Comparison of ENCODE assay signal across 14 cellular contexts in the genomic region with DNA sequence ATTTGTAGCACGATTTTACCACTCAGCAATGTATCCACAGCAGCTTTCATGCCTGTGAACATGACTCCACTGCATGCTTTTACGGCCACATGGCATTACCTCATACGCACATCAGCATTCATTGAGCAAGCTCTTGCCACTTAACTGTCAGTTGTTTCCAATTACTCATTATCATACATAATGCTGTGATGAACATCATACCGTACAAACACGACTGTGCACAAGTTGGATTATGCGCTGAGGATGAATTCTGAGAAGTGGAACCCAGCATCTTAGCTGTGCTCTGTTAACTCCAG. TPM values are rescaled to one million over a fixed set of nuclear protein-coding genes. Genes with fewer than 3 reads are reported as not detected.
DNase-seq lines count a peak whose midpoint lies in the region; ATAC-seq and TF ChIP-seq lines count a peak whose summit lies in the region.
"Had no signal": no experiment of that assay in that cellular context is flagged by ENCODE, and none has a peak within 500 bp of the region (broad histone marks: within the 10 kb centered on the region; RNA-seq: fewer than 3 reads in every experiment).

No MANE protein-coding gene starts in this region.

- H2AFZ ChIP-seq in osteoblast (ENCODE audit: low read length), result no peak overlapping the region
- H2AFZ ChIP-seq: GM23338, parathyroid adenoma had no signal

- H3K27me3 Mint-ChIP-seq in dendritic cell treated with granulocyte-macrophage colony-stimulating factor and Interleukin-4, amounts not matched to agents 40 ng/mL and 50 ng/mL, for 4 days, result peaks cover 11% of the 10 kb centered on the region

- peak overlapping the region; percentile 51 for H3K27ac ChIP-seq in osteoblast (ENCODE audit: low read depth, low read length)
- H3K27ac ChIP-seq: parathyroid adenoma had no signal

- intact Hi-C loops in dendritic cell treated with granulocyte-macrophage colony-stimulating factor and Interleukin-4, amounts not matched to agents 40 ng/mL and 50 ng/mL, for 4 days (cut with micrococcal nuclease), result loop anchor here (5.0 kb wide), 1 partner anchor 68 kb away; the partner anchor contains the start of gene ZBTB21

- H3K27ac Mint-ChIP-seq in dendritic cell treated with granulocyte-macrophage colony-stimulating factor and Interleukin-4, amounts not matched to agents 40 ng/mL and 50 ng/mL, for 4 days, result peak overlapping the region; percentile 87
- H3K27ac Mint-ChIP-seq: activated naive CD4-positive, alpha-beta T cell treated with anti-CD3 and anti-CD28 coated beads, Interleukin-2, amount 50 U/mL, for 72 hours; GM23338 had no signal

- H3K79me2 ChIP-seq in osteoblast (ENCODE audit: insufficient read depth, low read length), result no peaks in the 10 kb centered on the region
- H3K79me2 ChIP-seq: parathyroid adenoma had no signal

- no peaks in the 10 kb centered on the region for H3K9me3 ChIP-seq in osteoblast (ENCODE audit: low read depth, low read length)

- peaks cover 8% of the 10 kb centered on the region for H3K4me1 ChIP-seq in osteoblast (ENCODE audit: insufficient read depth, low read length)
- H3K4me1 ChIP-seq: parathyroid adenoma had no signal

- H3K4me2 ChIP-seq in osteoblast (ENCODE audit: insufficient read depth, low read length), result no peak overlapping the region
- H3K4me2 ChIP-seq: GM23338 had no signal

- no peaks in the 10 kb centered on the region for H3K36me3 Mint-ChIP-seq in dendritic cell treated with granulocyte-macrophage colony-stimulating factor and Interleukin-4, amounts not matched to agents 40 ng/mL and 50 ng/mL, for 4 days (ENCODE audit: low read depth)
- H3K36me3 Mint-ChIP-seq: activated naive CD4-positive, alpha-beta T cell treated with anti-CD3 and anti-CD28 coated beads, Interleukin-2, amount 50 U/mL, for 72 hours had no signal

- peaks cover 51% of the 10 kb centered on the region for H3K4me1 Mint-ChIP-seq in dendritic cell treated with granulocyte-macrophage colony-stimulating factor and Interleukin-4, amounts not matched to agents 40 ng/mL and 50 ng/mL, for 4 days (ENCODE audit: low read depth)
- H3K4me1 Mint-ChIP-seq: GM23338 had no signal

- no peak overlapping the region for H3K4me3 Mint-ChIP-seq in dendritic cell treated with granulocyte-macrophage colony-stimulating factor and Interleukin-4, amounts not matched to agents 40 ng/mL and 50 ng/mL, for 4 days
- H3K4me3 Mint-ChIP-seq: GM23338 had no signal

- no peaks in the 10 kb centered on the region for H3K36me3 ChIP-seq in osteoblast (ENCODE audit: insufficient read depth, low read length)

- no peaks in the 10 kb centered on the region for H3K9me3 Mint-ChIP-seq in dendritic cell treated with granulocyte-macrophage colony-stimulating factor and Interleukin-4, amounts not matched to agents 40 ng/mL and 50 ng/mL, for 4 days
- H3K9me3 Mint-ChIP-seq: activated naive CD4-positive, alpha-beta T cell treated with anti-CD3 and anti-CD28 coated beads, Interleukin-2, amount 50 U/mL, for 72 hours; GM23338 had no signal

- H4K20me1 ChIP-seq in osteoblast (ENCODE audit: insufficient read depth, low read length), result no peaks in the 10 kb centered on the region

- H3K4me3 ChIP-seq in osteoblast (ENCODE audit: insufficient read depth, low read length), result no peak overlapping the region
- H3K4me3 ChIP-seq: GM23338 had no signal

- ATAC-seq in GM21515 (IDR thresholded peaks at IDR 0.05; ENCODE audit: unreplicated experiment) (no peak), HG03025 (IDR thresholded peaks at IDR 0.05; ENCODE audit: low FRiP score, unreplicated experiment) (no peak), HG02884 (IDR thresholded peaks at IDR 0.05; ENCODE audit: unreplicated experiment) (no peak)
- ATAC-seq: activated naive CD4-positive, alpha-beta T cell treated with anti-CD3 and anti-CD28 coated beads, Interleukin-2, amount 50 U/mL, for 72 hours; GM23338 had no signal

- DNase-seq in GF-D8 (lab: John Stamatoyannopoulos, UW), result peak; percentile 20
- peak; percentile 35 for DNase-seq in NCI-H69 (lab: John Stamatoyannopoulos, UW)
- DNase-seq in osteoblast (ENCODE audit: insufficient read length, low spot score, missing footprints), result peak; percentile 95
- no peak for DNase-seq in SW480 (ENCODE audit: low spot score)
- DNase-seq: activated CD4-positive, CD25-positive, alpha-beta regulatory T cell; NCI-H146 had no signal

- peaks cover 16% of the 10 kb centered on the region for H3K27me3 ChIP-seq in osteoblast (ENCODE audit: insufficient read depth, low read length)

- TF ChIP-seq CTCF in osteoblast (IDR thresholded peaks at IDR 0.05; ENCODE audit: extremely low read depth, low read depth, low read length), result no peak

RNA-seq across cellular contexts. Expression of gene UMODL1, which starts 9.6 kb away (rescaled TPM):
- under 0.01 TPM in 1 of 2 replicates, not detected in the other for total RNA-seq in osteoblast
- total RNA-seq: GM23338, kidney had no signal
